ENCODE assay signal across 11 cellular contexts in the genomic region with DNA sequence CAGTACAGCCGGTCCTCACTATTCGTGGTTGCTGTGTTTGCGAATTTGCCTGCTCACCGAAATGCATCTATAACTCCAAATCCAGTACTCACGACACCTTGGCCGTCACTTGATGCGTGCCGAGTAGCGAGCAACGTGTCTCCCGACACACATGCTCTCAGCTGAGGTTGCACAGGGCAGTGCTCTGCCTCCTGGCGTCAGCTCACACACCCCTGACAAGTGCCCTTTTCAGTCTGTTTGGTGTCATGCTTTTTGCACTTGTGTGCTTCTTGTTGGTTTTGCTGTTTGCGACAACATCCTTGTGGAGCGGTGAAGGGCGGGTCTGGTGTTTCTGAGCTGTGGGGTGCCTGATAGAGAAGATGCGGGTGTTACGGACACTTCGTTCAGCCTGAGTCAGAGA.
"Had no signal": no experiment of that assay in that cellular context is flagged by ENCODE, and none has a peak within 500 bp of the region (broad histone marks: within the 10 kb centered on the region; RNA-seq: fewer than 3 reads in every experiment).

No MANE protein-coding gene starts in this region.

- H3K36me3 Mint-ChIP-seq: activated CD8-positive, alpha-beta memory T cell treated with anti-CD3 and anti-CD28 coated beads, Interleukin-2, amount 10 ng/mL, durations not matched to agents 7 days and 5 days; natural killer cell treated with Interleukin-12 subunit alpha and Interleukin-12 subunit beta and Interleukin-15 and Interleukin-18, amount 100 ng/mL, for 72 hours had no signal

- H3K9me3 Mint-ChIP-seq: activated T-cell treated with anti-CD3 and anti-CD28 coated beads, Interleukin-2, amount 50 U/mL, for 72 hours; natural killer cell treated with Interleukin-12 subunit alpha and Interleukin-12 subunit beta and Interleukin-15 and Interleukin-18, amount 100 ng/mL, for 72 hours; T-helper 2 cell treated with Interferon-gamma antibody and Interleukin-4, amounts not matched to agents 5 μg/mL and 100 μg/mL, for 36 hours had no signal

- ATAC-seq: activated CD8-positive, alpha-beta memory T cell treated with anti-CD3 and anti-CD28 coated beads, Interleukin-2, amount 10 ng/mL, durations not matched to agents 7 days and 5 days; activated T-cell treated with anti-CD3 and anti-CD28 coated beads, Interleukin-2, amount 50 U/mL, for 72 hours; left colon; natural killer cell treated with Interleukin-12 subunit alpha and Interleukin-12 subunit beta and Interleukin-15 and Interleukin-18, amount 100 ng/mL, for 72 hours; stimulated activated naive CD8-positive, alpha-beta T cell treated with anti-CD3 and anti-CD28 coated beads, Interleukin-15, Interleukin-2, amounts not matched to agents 100 U/mL and 50 U/mL, for 24 hours had no signal

- DNase-seq: activated CD4-positive, alpha-beta T cell treated with anti-CD3 and anti-CD28 coated beads, Interleukin-2, amount 50 U/mL, for 48 hours; activated CD4-positive, CD25-positive, alpha-beta regulatory T cell treated with anti-CD3 and anti-CD28 coated beads, Interleukin-2, amount 50 U/mL, for 72 hours; activated CD8-positive, alpha-beta memory T cell treated with anti-CD3 and anti-CD28 coated beads, Interleukin-2, amount 10 ng/mL, durations not matched to agents 7 days and 5 days; activated T-cell treated with anti-CD3 and anti-CD28 coated beads, Interleukin-2, amount 50 U/mL, for 72 hours; esophagus squamous epithelium; foreskin fibroblast; left colon; stimulated activated CD4-positive, alpha-beta T cell treated with anti-CD3 and anti-CD28 coated beads, Interleukin-2, amount 100 ng/mL, for 48 hours; stimulated activated naive CD8-positive, alpha-beta T cell treated with anti-CD3 and anti-CD28 coated beads, Interleukin-15, Interleukin-2, amounts not matched to agents 100 U/mL and 50 U/mL, for 24 hours had no signal

- H3K4me1 Mint-ChIP-seq: activated CD8-positive, alpha-beta memory T cell treated with anti-CD3 and anti-CD28 coated beads, Interleukin-2, amount 10 ng/mL, durations not matched to agents 7 days and 5 days had no signal

- H3K27ac Mint-ChIP-seq: activated CD8-positive, alpha-beta memory T cell treated with anti-CD3 and anti-CD28 coated beads, Interleukin-2, amount 10 ng/mL, durations not matched to agents 7 days and 5 days; activated T-cell treated with anti-CD3 and anti-CD28 coated beads, Interleukin-2, amount 50 U/mL, for 72 hours; natural killer cell treated with Interleukin-12 subunit alpha and Interleukin-12 subunit beta and Interleukin-15 and Interleukin-18, amount 100 ng/mL, for 72 hours; T-helper 2 cell treated with Interferon-gamma antibody and Interleukin-4, amounts not matched to agents 5 μg/mL and 100 μg/mL, for 36 hours had no signal

- H3K4me3 Mint-ChIP-seq: activated CD8-positive, alpha-beta memory T cell treated with anti-CD3 and anti-CD28 coated beads, Interleukin-2, amount 10 ng/mL, durations not matched to agents 7 days and 5 days; activated T-cell treated with anti-CD3 and anti-CD28 coated beads, Interleukin-2, amount 50 U/mL, for 72 hours; natural killer cell treated with Interleukin-12 subunit alpha and Interleukin-12 subunit beta and Interleukin-15 and Interleukin-18, amount 100 ng/mL, for 72 hours; T-helper 2 cell treated with Interferon-gamma antibody and Interleukin-4, amounts not matched to agents 5 μg/mL and 100 μg/mL, for 36 hours had no signal
